10 cellular contexts compared by ENCODE assay signal in the genomic region with DNA sequence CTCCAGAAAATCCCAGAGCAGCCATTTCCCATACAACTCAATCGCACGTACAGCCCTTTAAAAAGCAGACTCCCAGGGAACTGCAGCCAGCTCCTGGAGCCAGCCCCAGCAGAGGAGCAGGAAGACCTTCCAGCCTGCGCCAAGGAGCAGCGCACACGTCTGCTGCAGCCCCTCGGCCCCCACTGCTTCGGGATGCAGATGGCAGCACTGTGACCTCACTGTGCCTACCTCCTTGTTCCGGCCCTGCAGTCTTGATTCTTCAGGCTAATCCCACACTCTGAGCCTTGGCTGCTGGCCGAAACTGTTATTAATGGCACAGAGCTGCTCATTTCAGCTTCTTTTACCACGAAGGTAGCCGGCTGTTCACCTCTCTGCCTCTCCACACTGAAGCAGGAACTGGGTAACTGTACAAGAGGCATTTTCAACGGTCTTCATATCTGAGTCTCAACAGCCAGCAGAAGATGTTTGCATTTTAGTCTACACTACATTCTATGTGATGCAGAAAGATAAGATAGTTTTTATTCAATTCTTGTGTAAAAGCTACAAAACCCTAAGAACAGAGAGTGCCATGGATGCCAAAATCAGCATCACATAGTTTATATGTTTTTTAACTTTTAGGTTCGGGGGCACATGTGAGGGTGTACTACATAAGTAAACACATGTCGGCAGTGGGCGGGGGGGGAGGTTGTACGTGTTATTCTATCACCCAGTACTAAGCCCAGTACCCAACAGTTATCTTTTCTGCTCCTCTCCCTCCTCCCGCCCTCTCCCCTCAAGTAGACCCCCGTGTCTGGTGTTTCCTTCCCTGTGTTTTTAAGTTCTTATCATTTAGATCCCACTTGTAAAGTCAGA.
A peak's percentile ranks its signal among the peaks of the same experiment; 100 is the strongest.
DNase-seq lines count a peak whose midpoint lies in the region; ATAC-seq and TF ChIP-seq lines count a peak whose summit lies in the region.
"Had no signal": no experiment of that assay in that cellular context is flagged by ENCODE, and none has a peak within 500 bp of the region (broad histone marks: within the 10 kb centered on the region; RNA-seq: fewer than 3 reads in every experiment).

No MANE protein-coding gene starts in this region.

- TF ChIP-seq CTCF in cardiac muscle cell (IDR thresholded peaks at IDR 0.05; ENCODE audit: low read depth, low read length) (no peak), heart left ventricle (IDR thresholded peaks at IDR 0.05) (no peak), WERI-Rb-1 (IDR thresholded peaks at IDR 0.05; ENCODE audit: low read depth, low read length) (no peak), fibroblast of pulmonary artery (IDR thresholded peaks at IDR 0.05; ENCODE audit: low read length, missing control alignments) (no peak), thyroid gland (IDR thresholded peaks at IDR 0.05) (no peak)

- H3K4me3 ChIP-seq in cardiac muscle cell (no peak overlapping the region), heart left ventricle (peak overlapping the region in 2 of 12 donors; percentile 0 to 22), WERI-Rb-1 (ENCODE audit: low read depth, low read length) (no peak overlapping the region; the same call in 1 of the 2 replicates), fibroblast of pulmonary artery (replicated peaks; ENCODE audit: low read depth, low read length) (no peak overlapping the region), thyroid gland (replicated peaks in 1 of 3) (no peak overlapping the region)

- no peaks in the 10 kb centered on the region for H3K9me3 ChIP-seq in cardiac muscle cell (ENCODE audit: low read depth)
- H3K9me3 ChIP-seq in heart left ventricle: no peaks in the 10 kb centered on the region
- no peaks in the 10 kb centered on the region for H3K9me3 ChIP-seq in WERI-Rb-1 (ENCODE audit: severe bottlenecking)
- H3K9me3 ChIP-seq in thyroid gland: no peaks in the 10 kb centered on the region

- H3K27me3 ChIP-seq in cardiac muscle cell (no peaks in the 10 kb centered on the region), heart left ventricle (no peaks in the 10 kb centered on the region), WERI-Rb-1 (ENCODE audit: insufficient read depth, low read depth, severe bottlenecking) (no peaks in the 10 kb centered on the region), thyroid gland (no peaks in the 10 kb centered on the region)
- H3K27me3 ChIP-seq: brain microvascular endothelial cell had no signal

- 39 to 47% (median 45%) methylated on average over 17 to 18 of the region's 18 CpGs for WGBS in heart left ventricle, 4 donors
- whole genome bisulfite sequencing in thyroid gland, 2 donors: 24 to 28% methylated on average over 13 to 18 of the region's 18 CpGs

- H3K27ac ChIP-seq in cardiac muscle cell: peak overlapping the region; percentile 4
- H3K27ac ChIP-seq in heart left ventricle: peak overlapping the region in 4 of 12 donors; percentile 13 to 59 (median 22)
- peak overlapping the region; percentile 42; the same call in 1 of the 2 replicates for H3K27ac ChIP-seq in WERI-Rb-1
- H3K27ac ChIP-seq in thyroid gland: peak overlapping the region in 1 of 3 donors; percentile 34
- H3K27ac ChIP-seq: brain microvascular endothelial cell had no signal

- intact Hi-C loops in heart left ventricle (cut with DNase I) (loop anchor here in 1 of 10 donors (5.0 kb wide), 2 partner anchors 33 to 128 kb away; no protein-coding TSS in a partner anchor), thyroid gland (cut with DNase I) (no loop called here)

- peak in 1 of 2 donors; percentile 34 for DNase-seq in cardiac muscle cell (ENCODE audit: low read depth in 1 of 2, low spot score in 1 of 2)
- DNase-seq in heart left ventricle: no peak
- peak; percentile 66 for DNase-seq in WERI-Rb-1
- peak; percentile 43 for DNase-seq in fibroblast of pulmonary artery (ENCODE audit: low read depth)
- peak; percentile 76 to 86 for DNase-seq in thyroid gland
- DNase-seq in SHP77 (lab: John Stamatoyannopoulos, UW): no peak
- no peak for DNase-seq in NCI-H2107 (lab: John Stamatoyannopoulos, UW)
- DNase-seq: brain microvascular endothelial cell, NCI-H1417 had no signal

- H3K4me1 ChIP-seq in cardiac muscle cell (ENCODE audit: low read depth) (peaks cover 33% of the 10 kb centered on the region), heart left ventricle (peaks cover 7 to 98% (median 89%) of the 10 kb centered on the region in 12 donors), thyroid gland (peaks cover 47 to 57% of the 10 kb centered on the region in 2 donors)

- ATAC-seq in heart left ventricle: no peak
- no peak for ATAC-seq in HG03439 (IDR thresholded peaks at IDR 0.05; ENCODE audit: unreplicated experiment)

- TF ChIP-seq POLR2A in heart left ventricle (IDR thresholded peaks at IDR 0.05): no peak
- TF ChIP-seq POLR2A in thyroid gland (IDR thresholded peaks at IDR 0.05): no peak

- H3K36me3 ChIP-seq in cardiac muscle cell (no peaks in the 10 kb centered on the region), heart left ventricle (no peaks in the 10 kb centered on the region), WERI-Rb-1 (no peaks in the 10 kb centered on the region; the same call in 1 of the 2 replicates), thyroid gland (no peaks in the 10 kb centered on the region)

Comparison
In these comparisons a context has a peak if more than half of its experiments do, and no peak if none do; other contexts are left out.
1. DNase-seq: peak in WERI-Rb-1 (single experiment), fibroblast of pulmonary artery (single experiment) and thyroid gland (2 of 2); none in heart left ventricle (0 of 5), SHP77 (0 of 2) and NCI-H2107 (single experiment).